Comparison of ENCODE assay signal across 8 cellular contexts in the genomic region with DNA sequence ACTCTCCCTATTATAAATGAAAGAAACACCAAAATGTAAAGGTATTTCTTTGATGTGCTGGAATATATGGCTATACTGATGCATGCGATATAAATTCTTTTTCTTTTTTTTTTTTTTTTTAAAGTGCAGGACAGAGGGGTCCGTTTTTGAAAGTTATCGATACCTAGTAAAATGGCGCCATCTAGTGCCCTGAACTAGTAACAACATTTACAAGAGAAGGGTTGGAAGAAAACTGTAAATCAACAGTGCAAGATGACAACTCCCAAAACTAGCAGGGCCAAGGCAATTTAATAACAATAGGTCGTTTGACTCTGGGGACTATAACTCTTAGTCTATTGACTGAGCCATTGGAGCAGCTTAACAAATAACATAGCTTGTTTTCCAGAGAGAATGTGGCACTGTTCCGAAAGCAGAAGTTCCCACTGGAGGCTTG.
DNase-seq lines count a peak whose midpoint lies in the region; ATAC-seq and TF ChIP-seq lines count a peak whose summit lies in the region.

No MANE protein-coding gene starts in this region.

- ATAC-seq in GM18511 (IDR thresholded peaks at IDR 0.05; ENCODE audit: unreplicated experiment) = no peak
- no peak for ATAC-seq in GM19455 (IDR thresholded peaks at IDR 0.05; ENCODE audit: unreplicated experiment)

- no peaks in the 10 kb centered on the region for H3K4me1 Mint-ChIP-seq in progenitor cell of endocrine pancreas (ENCODE audit: low read depth)

- peak; percentile 18 for DNase-seq in SKM-1 treated with dmso at 0.1 percent for 144 hours (lab: John Stamatoyannopoulos, UW; ENCODE audit: unreplicated experiment)
- DNase-seq in SKM-1 (lab: John Stamatoyannopoulos, UW; ENCODE audit: unreplicated experiment) = no peak
- peak; percentile 58 for DNase-seq in SHP77 treated with DMSO at 0.1 percent for 48 hours (lab: John Stamatoyannopoulos, UW)
- DNase-seq in fibroblast of pulmonary artery (ENCODE audit: low read depth) = peak; percentile 59
- peak; percentile 14 for DNase-seq in progenitor cell of endocrine pancreas (ENCODE audit: low spot score, unreplicated experiment)

- H3K27me3 Mint-ChIP-seq in progenitor cell of endocrine pancreas = no peaks in the 10 kb centered on the region

- no peak overlapping the region for H3K4me3 Mint-ChIP-seq in progenitor cell of endocrine pancreas (ENCODE audit: low read depth)

- H3K9me3 Mint-ChIP-seq in progenitor cell of endocrine pancreas (ENCODE audit: low read depth) = peaks cover 3% of the 10 kb centered on the region

- H3K36me3 Mint-ChIP-seq in progenitor cell of endocrine pancreas (ENCODE audit: insufficient read depth) = no peaks in the 10 kb centered on the region

- H3K4me3 ChIP-seq in fibroblast of pulmonary artery (replicated peaks; ENCODE audit: low read depth, low read length) = no peak overlapping the region

- TF ChIP-seq CTCF in LNCAP (IDR thresholded peaks at IDR 0.05) (peak; percentile 77), fibroblast of pulmonary artery (IDR thresholded peaks at IDR 0.05; ENCODE audit: low read length, missing control alignments) (peak; percentile 64), progenitor cell of endocrine pancreas (IDR thresholded peaks at IDR 0.05; ENCODE audit: unreplicated experiment) (peak; percentile 86)

- H3K27ac Mint-ChIP-seq in progenitor cell of endocrine pancreas = no peak overlapping the region
